ENCODE assay signal across 19 cellular contexts in the genomic region with DNA sequence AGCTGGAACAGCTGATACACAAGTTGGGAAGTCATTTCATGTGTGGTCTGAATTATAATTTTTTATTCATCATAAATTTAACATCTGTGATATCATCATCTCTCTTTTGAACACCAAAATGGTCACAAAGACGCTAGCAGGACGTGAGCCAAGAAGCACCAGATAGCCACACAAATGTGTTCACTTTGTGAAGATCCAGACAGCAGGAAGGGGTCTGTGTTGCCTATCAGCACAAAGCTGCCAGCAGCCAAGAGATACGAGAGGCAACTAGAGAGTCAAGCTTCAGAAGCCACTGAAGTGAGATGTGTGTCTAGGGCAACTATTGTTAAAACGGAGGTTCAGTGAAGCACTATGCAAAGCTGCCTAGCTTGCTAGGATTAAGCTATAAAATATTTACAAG.
DNase-seq lines count a peak whose midpoint lies in the region; ATAC-seq and TF ChIP-seq lines count a peak whose summit lies in the region.
"Had no signal": no experiment of that assay in that cellular context is flagged by ENCODE, and none has a peak within 500 bp of the region (broad histone marks: within the 10 kb centered on the region; RNA-seq: fewer than 3 reads in every experiment).

No MANE protein-coding gene starts in this region.

- H3K4me1 Mint-ChIP-seq in nephron progenitor cell, result no peaks in the 10 kb centered on the region
- H3K4me1 Mint-ChIP-seq: B cell; CD8-positive, alpha-beta memory T cell; GM23338 had no signal

- H3K4me3 Mint-ChIP-seq in nephron progenitor cell, result no peak overlapping the region
- H3K4me3 Mint-ChIP-seq: B cell; CD4-positive, CD25-positive, alpha-beta regulatory T cell; CD8-positive, alpha-beta memory T cell; GM23338; HFFc6 had no signal

- TF ChIP-seq CTCF in nephron progenitor cell (IDR thresholded peaks at IDR 0.05), result no peak
- no peak for TF ChIP-seq CTCF in WERI-Rb-1 (IDR thresholded peaks at IDR 0.05; ENCODE audit: low read depth, low read length)

- peaks cover 25% of the 10 kb centered on the region for H3K36me3 ChIP-seq in WERI-Rb-1

- H3K27me3 Mint-ChIP-seq in nephron progenitor cell (ENCODE audit: low read depth, poor library complexity), result no peaks in the 10 kb centered on the region
- H3K27me3 Mint-ChIP-seq: B cell; CD4-positive, CD25-positive, alpha-beta regulatory T cell; CD8-positive, alpha-beta memory T cell had no signal

- no peaks in the 10 kb centered on the region for H3K27me3 ChIP-seq in WERI-Rb-1 (ENCODE audit: insufficient read depth, low read depth, severe bottlenecking)

- H3K36me3 Mint-ChIP-seq in nephron progenitor cell (ENCODE audit: low read depth), result peaks cover 73% of the 10 kb centered on the region

- peak overlapping the region; percentile 40 for H3K27ac Mint-ChIP-seq in nephron progenitor cell
- H3K27ac Mint-ChIP-seq: B cell; CD4-positive, CD25-positive, alpha-beta regulatory T cell; GM23338; HFFc6 had no signal

- H3K27ac ChIP-seq in WERI-Rb-1, result no peak overlapping the region

- DNase-seq in NCI-H526 (lab: John Stamatoyannopoulos, UW), result peak; percentile 10 to 52
- no peak for DNase-seq in nephron progenitor cell
- DNase-seq in HCEC 1CT, result no peak
- no peak for DNase-seq in NCI-H524 treated with DMSO at 0.1 percent for 48 hours (lab: John Stamatoyannopoulos, UW)
- DNase-seq in WERI-Rb-1, result no peak
- DNase-seq: C1 segment of cervical spinal cord; CD4-positive, CD25-positive, alpha-beta regulatory T cell; CD8-positive, alpha-beta memory T cell; COR-L47; DMS 273 treated with DMSO at 0.1 percent for 48 hours; DMS53; DND-41; EL; HFFc6; IMR-90 had no signal

- ATAC-seq in SK-N-SH treated with all-trans-retinoic acid at 6 μM for 48 hours, result no peak; the same call in 2 of the 3 replicates
- ATAC-seq: GM23338, HCT116 had no signal

- no peak overlapping the region for H3K4me3 ChIP-seq in WERI-Rb-1 (ENCODE audit: low read depth, low read length)
- H3K4me3 ChIP-seq: GM23338 had no signal

- H3K9me3 Mint-ChIP-seq in nephron progenitor cell, result no peaks in the 10 kb centered on the region
- H3K9me3 Mint-ChIP-seq: CD8-positive, alpha-beta memory T cell; GM23338; HFFc6 had no signal

- no peaks in the 10 kb centered on the region for H3K9me3 ChIP-seq in WERI-Rb-1 (ENCODE audit: severe bottlenecking)

TF ChIP-seq in SK-N-SH treated with all-trans-retinoic acid at 6 μM for 48 hours, 23 proteins besides CTCF, POLR2A, EP300 and RAD21:
- TF ChIP-seq TCF4 (CRISPR knock-in tag; IDR thresholded peaks at IDR 0.05; ENCODE audit: borderline replicate concordance) (peak; percentile 49; the same call in 1 of the 2 replicates), OSR1 (CRISPR knock-in tag; IDR thresholded peaks at IDR 0.05) (no peak), TOX (CRISPR knock-in tag; IDR thresholded peaks at IDR 0.05; ENCODE audit: borderline replicate concordance) (no peak)
- TF ChIP-seq, protein P1, sequence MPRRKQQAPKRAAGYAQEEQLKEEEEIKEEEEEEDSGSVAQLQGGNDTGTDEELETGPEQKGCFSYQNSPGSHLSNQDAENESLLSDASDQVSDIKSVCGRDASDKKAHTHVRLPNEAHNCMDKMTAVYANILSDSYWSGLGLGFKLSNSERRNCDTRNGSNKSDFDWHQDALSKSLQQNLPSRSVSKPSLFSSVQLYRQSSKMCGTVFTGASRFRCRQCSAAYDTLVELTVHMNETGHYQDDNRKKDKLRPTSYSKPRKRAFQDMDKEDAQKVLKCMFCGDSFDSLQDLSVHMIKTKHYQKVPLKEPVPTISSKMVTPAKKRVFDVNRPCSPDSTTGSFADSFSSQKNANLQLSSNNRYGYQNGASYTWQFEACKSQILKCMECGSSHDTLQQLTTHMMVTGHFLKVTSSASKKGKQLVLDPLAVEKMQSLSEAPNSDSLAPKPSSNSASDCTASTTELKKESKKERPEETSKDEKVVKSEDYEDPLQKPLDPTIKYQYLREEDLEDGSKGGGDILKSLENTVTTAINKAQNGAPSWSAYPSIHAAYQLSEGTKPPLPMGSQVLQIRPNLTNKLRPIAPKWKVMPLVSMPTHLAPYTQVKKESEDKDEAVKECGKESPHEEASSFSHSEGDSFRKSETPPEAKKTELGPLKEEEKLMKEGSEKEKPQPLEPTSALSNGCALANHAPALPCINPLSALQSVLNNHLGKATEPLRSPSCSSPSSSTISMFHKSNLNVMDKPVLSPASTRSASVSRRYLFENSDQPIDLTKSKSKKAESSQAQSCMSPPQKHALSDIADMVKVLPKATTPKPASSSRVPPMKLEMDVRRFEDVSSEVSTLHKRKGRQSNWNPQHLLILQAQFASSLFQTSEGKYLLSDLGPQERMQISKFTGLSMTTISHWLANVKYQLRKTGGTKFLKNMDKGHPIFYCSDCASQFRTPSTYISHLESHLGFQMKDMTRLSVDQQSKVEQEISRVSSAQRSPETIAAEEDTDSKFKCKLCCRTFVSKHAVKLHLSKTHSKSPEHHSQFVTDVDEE (CRISPR knock-in tag; IDR thresholded peaks at IDR 0.05), result 0 out of 2 replicates have a peak, but pooled peaks have one; percentile 16

Comparison
In these comparisons a context has a peak if more than half of its experiments do, and no peak if none do; other contexts are left out.
1. DNase-seq: peak in NCI-H526 (2 of 2); none in nephron progenitor cell (single experiment), HCEC 1CT (single experiment), NCI-H524 treated with DMSO at 0.1 percent for 48 hours (single experiment) and WERI-Rb-1 (single experiment).